ENCODE assay signal across 11 cellular contexts in the genomic region with DNA sequence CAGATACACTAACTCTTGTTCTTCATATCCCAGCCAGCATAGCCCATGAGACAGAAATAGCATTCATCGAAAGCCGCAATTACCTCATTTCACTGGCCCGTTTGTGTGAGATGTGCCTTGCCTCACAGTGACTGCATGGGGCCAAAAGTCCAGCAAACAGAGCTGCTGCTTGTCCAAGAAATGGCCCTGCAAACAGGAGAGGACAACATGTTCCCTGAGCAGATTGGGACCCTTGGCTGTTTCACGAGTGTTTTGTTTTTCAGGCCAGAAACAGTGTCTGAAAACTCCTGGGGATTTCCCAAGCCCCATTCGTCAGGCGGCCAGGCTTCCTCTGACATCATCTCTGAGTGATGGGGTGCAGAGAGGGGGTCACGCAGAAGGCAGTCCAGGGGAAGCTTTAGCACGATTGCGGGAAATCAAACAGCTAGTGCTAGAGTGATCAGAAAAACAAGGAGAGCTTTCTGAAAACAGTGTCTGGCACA.
DNase-seq lines count a peak whose midpoint lies in the region; ATAC-seq, FAIRE-seq and TF ChIP-seq lines count a peak whose summit lies in the region.
"Had no signal": no experiment of that assay in that cellular context is flagged by ENCODE, and none has a peak within 500 bp of the region (broad histone marks: within the 10 kb centered on the region; RNA-seq: fewer than 3 reads in every experiment).

No MANE protein-coding gene starts in this region.

- no peaks in the 10 kb centered on the region for H4K20me1 ChIP-seq in MM.1S (ENCODE audit: insufficient read depth, low read length)

- TF ChIP-seq EP300 in sigmoid colon (IDR thresholded peaks at IDR 0.05), result peak; percentile 65 to 93 (median 84)

- H3K4me1 ChIP-seq in sigmoid colon (peaks cover 0 to 16% (median 8%) of the 10 kb centered on the region in 4 donors), MM.1S (ENCODE audit: low read length) (no peaks in the 10 kb centered on the region)

- no peaks in the 10 kb centered on the region for H3K9me2 ChIP-seq in MM.1S (replicated peaks; ENCODE audit: insufficient read depth, low read length)

- no peaks in the 10 kb centered on the region for H3K36me3 ChIP-seq in bronchial epithelial cell (ENCODE audit: control insufficient read depth, insufficient read depth, low read length)
- H3K36me3 ChIP-seq in sigmoid colon, result no peaks in the 10 kb centered on the region
- no peaks in the 10 kb centered on the region for H3K36me3 ChIP-seq in MM.1S (replicated peaks; ENCODE audit: insufficient read depth, low read length)

- H3K27me3 ChIP-seq in bronchial epithelial cell (ENCODE audit: control insufficient read depth, insufficient read depth, low read length) (no peaks in the 10 kb centered on the region), sigmoid colon (no peaks in the 10 kb centered on the region), MM.1S (replicated peaks; ENCODE audit: insufficient read depth, low read length) (no peaks in the 10 kb centered on the region)

- intact Hi-C loops in sigmoid colon (cut with DNase I), result loop anchor here (10.0 kb wide), 2 partner anchors 295 to 505 kb away; a partner anchor contains a TSS

- no peaks in the 10 kb centered on the region for H3K79me2 ChIP-seq in MM.1S (ENCODE audit: low read length)

- no peaks in the 10 kb centered on the region for H3F3A ChIP-seq in MM.1S (ENCODE audit: insufficient read depth, low read length)

- no peak for ATAC-seq in HG03520 (IDR thresholded peaks at IDR 0.05; ENCODE audit: unreplicated experiment)
- ATAC-seq: activated CD4-positive, CD25-positive, alpha-beta regulatory T cell treated with anti-CD3 and anti-CD28 coated beads, Interleukin-2, amount 50 U/mL, for 24 hours; natural killer cell had no signal

- no peak overlapping the region for H2AFZ ChIP-seq in MM.1S (ENCODE audit: low read length)

- no peak for TF ChIP-seq POLR2A in sigmoid colon (IDR thresholded peaks at IDR 0.05)

- H3K9ac ChIP-seq in MM.1S (ENCODE audit: low read length), result no peak overlapping the region

- H3K9me3 ChIP-seq in sigmoid colon (no peaks in the 10 kb centered on the region), MM.1S (replicated peaks; ENCODE audit: insufficient read depth, low read length) (no peaks in the 10 kb centered on the region)

- 61 to 67% methylated on average over 9 of the region's 9 CpGs for WGBS in sigmoid colon, 2 donors

- no peak overlapping the region for H3K4me2 ChIP-seq in MM.1S (ENCODE audit: low read depth, low read length)

- H3K4me3 ChIP-seq in bronchial epithelial cell (ENCODE audit: low read depth, low read length) (no peak overlapping the region), sigmoid colon (no peak overlapping the region), MM.1S (ENCODE audit: low read length) (no peak overlapping the region)

- H3K27ac ChIP-seq in sigmoid colon, result peak overlapping the region; percentile 61 to 71 (median 68)
- no peak overlapping the region for H3K27ac ChIP-seq in MM.1S (ENCODE audit: low read length)

- TF ChIP-seq CTCF in bronchial epithelial cell (IDR thresholded peaks at IDR 0.05; ENCODE audit: insufficient read depth, low read length, severe bottlenecking), result no peak
- no peak for TF ChIP-seq CTCF in sigmoid colon (IDR thresholded peaks at IDR 0.05)
- no peak for TF ChIP-seq CTCF in MM.1S (IDR thresholded peaks at IDR 0.05; ENCODE audit: low read length)

- peak; percentile 91 for FAIRE-seq in bronchial epithelial cell (lab: Jason Lieb, UNC)

- peak; percentile 94 for DNase-seq in EL
- DNase-seq in bronchial epithelial cell (ENCODE audit: low read depth), result no peak
- peak; percentile 99 for DNase-seq in iris pigment epithelial cell (ENCODE audit: low read depth)
- DNase-seq in sigmoid colon, result peak; percentile 95
- DNase-seq in NCI-H187 (lab: John Stamatoyannopoulos, UW), result no peak
- DNase-seq in MM.1S, result no peak
- no peak for DNase-seq in HT-29 (ENCODE audit: low spot score)
- DNase-seq: COR-L47, natural killer cell had no signal

Comparison
In these comparisons a context has a peak if more than half of its experiments do, and no peak if none do; other contexts are left out.
1. DNase-seq: peak in EL (single experiment), iris pigment epithelial cell (single experiment) and sigmoid colon (single experiment); none in bronchial epithelial cell (single experiment), NCI-H187 (0 of 2), MM.1S (single experiment) and HT-29 (single experiment).